ENCODE assay signal across 8 cellular contexts in the genomic region with DNA sequence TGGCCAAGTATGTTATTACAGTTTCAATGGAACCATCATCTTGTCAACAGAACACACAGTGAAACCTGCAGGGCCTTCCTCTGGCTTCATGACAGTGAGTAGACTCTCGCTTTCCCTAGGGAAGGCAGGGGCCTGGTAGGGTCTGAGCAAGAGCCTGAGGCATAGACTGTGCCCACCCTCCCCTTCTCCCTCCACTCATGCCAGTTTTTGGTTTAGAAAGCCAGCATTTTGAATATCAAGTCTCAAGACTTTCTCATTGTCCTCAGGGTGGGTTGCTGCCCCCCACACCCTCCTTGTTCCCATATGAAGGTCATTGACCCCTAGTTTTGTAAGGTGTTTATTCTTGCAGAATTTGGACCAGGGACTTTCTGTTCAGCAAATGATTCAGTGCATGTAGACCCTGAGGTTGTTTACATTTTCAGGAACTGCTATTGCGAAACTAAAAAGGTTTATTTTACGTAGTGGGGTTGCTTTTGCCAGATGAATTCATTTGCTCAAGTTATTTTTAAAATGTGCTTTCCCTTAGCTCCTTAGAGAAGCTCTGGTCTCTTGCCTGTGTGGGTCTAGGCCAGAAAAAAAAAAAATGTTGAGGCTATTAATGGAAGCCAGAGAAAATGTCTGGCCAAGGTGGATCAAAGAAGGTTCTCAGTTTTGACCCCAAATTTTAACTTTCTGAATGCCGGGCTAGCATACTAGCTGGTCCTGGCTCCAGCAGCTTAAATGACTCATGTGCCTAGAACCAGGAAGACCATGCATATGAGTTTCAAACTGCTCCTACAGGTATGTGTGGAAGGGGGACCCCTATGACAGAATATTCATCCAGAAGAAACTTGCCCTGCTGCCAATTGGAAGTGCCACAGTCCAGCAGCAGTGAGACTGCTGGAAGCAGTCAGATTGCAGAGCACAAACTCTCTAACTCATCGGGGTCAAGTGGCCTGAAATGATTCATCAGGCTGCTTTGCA. TPM values are rescaled to one million over a fixed set of nuclear protein-coding genes. Genes with fewer than 3 reads are reported as not detected.
DNase-seq lines count a peak whose midpoint lies in the region; ATAC-seq and TF ChIP-seq lines count a peak whose summit lies in the region.
"Had no signal": no experiment of that assay in that cellular context is flagged by ENCODE, and none has a peak within 500 bp of the region (broad histone marks: within the 10 kb centered on the region; RNA-seq: fewer than 3 reads in every experiment).

No MANE protein-coding gene starts in this region.

- DNase-seq in RWPE2 (ENCODE audit: low spot score) = no peak
- peak; percentile 30 to 64 (median 36) for DNase-seq in right cardiac atrium
- peak; percentile 15 for DNase-seq in transverse colon
- DNase-seq in cerebellum (ENCODE audit: low spot score) = no peak
- no peak for DNase-seq in AML-193 (lab: John Stamatoyannopoulos, UW)
- DNase-seq: activated T-cell treated with anti-CD3 and anti-CD28 coated beads, Interleukin-2, amount 50 U/mL, for 72 hours had no signal

- intact Hi-C loops in right cardiac atrium (cut with DNase I) (loop anchor here in 1 of 4 donors (5.0 kb wide), 1 partner anchor 207 kb away; no protein-coding TSS in a partner anchor), transverse colon (cut with DNase I; ENCODE audit: low total_unique reads) (loop anchor here (10.0 kb wide), 1 partner anchor 505 kb away; no protein-coding TSS in a partner anchor)

- peak; percentile 97 for TF ChIP-seq EP300 in transverse colon (IDR thresholded peaks at IDR 0.05; ENCODE audit: low read depth)

- peaks cover 32% of the 10 kb centered on the region for H3K4me1 ChIP-seq in RWPE2 (ENCODE audit: insufficient read depth, poor library complexity, severe bottlenecking)
- H3K4me1 ChIP-seq in right cardiac atrium (ENCODE audit: control insufficient read depth, insufficient read depth, low read length) = peaks cover 5% of the 10 kb centered on the region
- peaks cover 14 to 42% (median 27%) of the 10 kb centered on the region in 4 donors for H3K4me1 ChIP-seq in transverse colon

- in situ Hi-C loops in transverse colon (cut with MboI; ENCODE audit: low pct_ligation_motif_present in 1 of 4, low pct_unique_long_range_greater_than_20kb in 1 of 4, low sequenced_read_pairs in 3 of 4) = loop anchor here in 3 of 4 donors (10.0 to 25.0 kb wide), 3 partner anchors 205 to 502 kb away; partner anchors contain the start of gene TEK (in 1 of the 3)

- no peaks in the 10 kb centered on the region for H3K9me3 ChIP-seq in RWPE2 (ENCODE audit: severe bottlenecking)
- H3K9me3 ChIP-seq in right cardiac atrium (ENCODE audit: control insufficient read depth, low read length) = no peaks in the 10 kb centered on the region
- no peaks in the 10 kb centered on the region for H3K9me3 ChIP-seq in transverse colon

- WGBS in right cardiac atrium = 53% methylated on average over 5 of the region's 5 CpGs
- 60 to 66% methylated on average over 5 of the region's 5 CpGs for WGBS in transverse colon (ENCODE audit: low coverage in 1 of 2), 2 donors

- H3K27ac ChIP-seq in RWPE2 (ENCODE audit: poor library complexity, severe bottlenecking) = peak overlapping the region; percentile 69
- peak overlapping the region; percentile 80 for H3K27ac ChIP-seq in right cardiac atrium (ENCODE audit: low read length)
- H3K27ac ChIP-seq in transverse colon = peak overlapping the region; percentile 81 to 87 (median 83)

- H3K27me3 ChIP-seq in RWPE2 (ENCODE audit: insufficient read depth, poor library complexity, severe bottlenecking) = no peaks in the 10 kb centered on the region
- H3K27me3 ChIP-seq in right cardiac atrium (ENCODE audit: control insufficient read depth, insufficient read depth) = no peaks in the 10 kb centered on the region
- no peaks in the 10 kb centered on the region for H3K27me3 ChIP-seq in transverse colon

- H3K36me3 ChIP-seq in RWPE2 (ENCODE audit: low read depth) (0 out of 2 replicates have a peak, but pooled peaks cover 6% of the 10 kb centered on the region), transverse colon (peaks cover 0 to 7% (median 0%) of the 10 kb centered on the region in 4 donors)

- TF ChIP-seq CTCF in RWPE2 (IDR thresholded peaks at IDR 0.05; ENCODE audit: poor library complexity, severe bottlenecking) = no peak
- TF ChIP-seq CTCF in transverse colon (IDR thresholded peaks at IDR 0.05) = no peak

- ATAC-seq in GM21786 (IDR thresholded peaks at IDR 0.05; ENCODE audit: unreplicated experiment) = peak; percentile 46
- peak; percentile 77 for ATAC-seq in RWPE2 (ENCODE audit: low read depth)
- ATAC-seq in right cardiac atrium = peak; percentile 69 to 86
- ATAC-seq in HG02981 (IDR thresholded peaks at IDR 0.05; ENCODE audit: unreplicated experiment) = no peak
- ATAC-seq: activated T-cell treated with anti-CD3 and anti-CD28 coated beads, Interleukin-2, amount 50 U/mL, for 72 hours had no signal

- H3K4me3 ChIP-seq in RWPE2 (ENCODE audit: severe bottlenecking) (no peak overlapping the region), right cardiac atrium (ENCODE audit: low read length) (no peak overlapping the region), transverse colon (no peak overlapping the region)

- no peak for TF ChIP-seq POLR2A in transverse colon (IDR thresholded peaks at IDR 0.05)

RNA-seq across cellular contexts. Expression of gene MOB3B, which starts 10.1 kb away (rescaled TPM):
- total RNA-seq in right cardiac atrium (1 to 10 TPM; 1.6 to 2.2 (median 2.1) TPM), transverse colon (10 to 100 TPM; 18.3 to 39.7 (median 29.1) TPM), cerebellum (5.6 TPM)
- 1.1 TPM for polyA plus RNA-seq in right cardiac atrium

RNA-seq across cellular contexts. Expression of gene IFNK, which starts 15.7 kb away (rescaled TPM):
- total RNA-seq in right cardiac atrium (not detected), transverse colon (not detected), cerebellum (not detected)
- not detected for polyA plus RNA-seq in right cardiac atrium
- total RNA-seq: activated T-cell treated with anti-CD3 and anti-CD28 coated beads, Interleukin-2, amount 50 U/mL, for 72 hours had no signal

RNA-seq across cellular contexts. Expression of gene C9orf72, which starts 33.5 kb away (rescaled TPM):
- 10 to 100 TPM; 12.9 to 17.4 (median 15.9) TPM for total RNA-seq in right cardiac atrium
- polyA plus RNA-seq in right cardiac atrium = 10.0 TPM
- total RNA-seq in transverse colon = 10 to 100 TPM in 3 of 4 donors, 1 to 10 TPM in 1; 7.9 to 31.0 (median 15.0) TPM
- total RNA-seq in cerebellum = 62.6 TPM

Comparison
In these comparisons a context has a peak if more than half of its experiments do, and no peak if none do; other contexts are left out.
1. DNase-seq: peak in right cardiac atrium (3 of 3) and transverse colon (single experiment); none in RWPE2 (single experiment), cerebellum (single experiment) and AML-193 (0 of 2).
2. Peak in every context shown above with its lines, with median percentiles within 50 percentile points of each other: H3K27ac ChIP-seq.